1 cellular context compared by ENCODE assay signal in the genomic region with DNA sequence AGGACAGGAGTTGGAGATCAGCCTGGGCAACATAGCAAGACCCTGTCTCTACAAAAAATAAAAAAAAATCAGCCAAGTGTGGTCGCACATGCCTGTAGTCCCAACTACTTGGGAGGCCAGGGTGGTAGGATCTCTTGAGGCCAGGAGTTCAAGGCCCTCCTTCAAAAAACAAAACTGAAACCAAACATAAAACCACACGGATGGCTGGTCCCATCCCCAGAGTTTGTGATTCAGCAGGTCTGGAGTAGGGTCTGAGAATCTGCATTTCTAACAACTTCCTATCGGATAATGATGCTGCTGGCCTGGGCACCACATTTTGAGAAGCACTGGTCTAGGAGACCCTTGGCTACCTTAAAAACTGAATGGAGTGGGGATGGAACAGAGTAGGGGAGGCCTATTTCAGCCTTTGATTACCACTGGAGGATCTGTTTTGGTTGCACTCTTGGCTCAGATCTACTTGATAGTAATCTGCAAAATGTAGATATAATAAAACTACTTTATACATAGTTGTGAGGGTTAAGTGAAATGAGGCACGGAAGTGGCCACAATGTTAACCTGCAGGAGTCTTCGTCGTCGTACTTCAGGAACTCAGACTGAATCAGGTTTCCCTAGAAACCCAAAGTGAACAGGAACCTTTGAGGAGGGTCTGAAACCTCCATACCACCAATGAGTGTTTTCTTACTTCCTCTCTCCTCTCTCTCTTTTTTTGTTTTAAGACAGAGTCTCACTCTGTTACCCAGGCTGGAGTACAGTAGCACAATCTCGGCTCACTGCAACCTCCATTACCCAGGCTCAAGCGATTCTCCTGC.
TF ChIP-seq lines count a peak whose summit lies in the region.

No MANE protein-coding gene starts in this region.

TF ChIP-seq in WTC11, 78 proteins besides CTCF, POLR2A, EP300 and RAD21 (continued from another document):
- TF ChIP-seq, protein P1, sequence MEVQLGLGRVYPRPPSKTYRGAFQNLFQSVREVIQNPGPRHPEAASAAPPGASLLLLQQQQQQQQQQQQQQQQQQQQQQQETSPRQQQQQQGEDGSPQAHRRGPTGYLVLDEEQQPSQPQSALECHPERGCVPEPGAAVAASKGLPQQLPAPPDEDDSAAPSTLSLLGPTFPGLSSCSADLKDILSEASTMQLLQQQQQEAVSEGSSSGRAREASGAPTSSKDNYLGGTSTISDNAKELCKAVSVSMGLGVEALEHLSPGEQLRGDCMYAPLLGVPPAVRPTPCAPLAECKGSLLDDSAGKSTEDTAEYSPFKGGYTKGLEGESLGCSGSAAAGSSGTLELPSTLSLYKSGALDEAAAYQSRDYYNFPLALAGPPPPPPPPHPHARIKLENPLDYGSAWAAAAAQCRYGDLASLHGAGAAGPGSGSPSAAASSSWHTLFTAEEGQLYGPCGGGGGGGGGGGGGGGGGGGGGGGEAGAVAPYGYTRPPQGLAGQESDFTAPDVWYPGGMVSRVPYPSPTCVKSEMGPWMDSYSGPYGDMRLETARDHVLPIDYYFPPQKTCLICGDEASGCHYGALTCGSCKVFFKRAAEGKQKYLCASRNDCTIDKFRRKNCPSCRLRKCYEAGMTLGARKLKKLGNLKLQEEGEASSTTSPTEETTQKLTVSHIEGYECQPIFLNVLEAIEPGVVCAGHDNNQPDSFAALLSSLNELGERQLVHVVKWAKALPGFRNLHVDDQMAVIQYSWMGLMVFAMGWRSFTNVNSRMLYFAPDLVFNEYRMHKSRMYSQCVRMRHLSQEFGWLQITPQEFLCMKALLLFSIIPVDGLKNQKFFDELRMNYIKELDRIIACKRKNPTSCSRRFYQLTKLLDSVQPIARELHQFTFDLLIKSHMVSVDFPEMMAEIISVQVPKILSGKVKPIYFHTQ (CRISPR knock-in tag; IDR thresholded peaks at IDR 0.05): no peak
